10 cellular contexts compared by ENCODE assay signal in the genomic region with DNA sequence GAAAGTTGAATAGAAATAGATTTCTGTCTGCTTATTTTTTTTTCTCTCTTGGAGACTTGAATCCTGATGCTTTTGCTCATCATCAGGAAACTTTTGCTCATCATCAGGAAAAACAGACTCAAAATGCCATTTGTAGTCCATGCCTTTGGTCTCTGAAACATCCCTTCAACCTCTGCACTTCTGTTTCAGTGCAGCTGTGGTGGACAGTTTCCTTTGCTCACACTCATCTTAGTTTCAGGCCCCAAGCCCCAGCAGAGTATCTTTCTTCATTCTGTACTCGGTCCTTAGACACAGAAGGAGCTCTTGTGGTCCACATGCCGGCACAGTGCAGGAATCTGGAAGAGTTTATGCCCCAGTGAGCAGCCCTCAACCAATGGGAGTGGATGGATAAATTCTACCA.
DNase-seq lines count a peak whose midpoint lies in the region; ATAC-seq and TF ChIP-seq lines count a peak whose summit lies in the region.
"Had no signal": no experiment of that assay in that cellular context is flagged by ENCODE, and none has a peak within 500 bp of the region (broad histone marks: within the 10 kb centered on the region; RNA-seq: fewer than 3 reads in every experiment).

No MANE protein-coding gene starts in this region.

- H3K4me3 ChIP-seq in naive thymus-derived CD4-positive, alpha-beta T cell (ENCODE audit: low read length) = peak overlapping the region; percentile 19
- H3K4me3 ChIP-seq in colonic mucosa = no peak overlapping the region
- H3K4me3 ChIP-seq: SJSA1 had no signal

- DNase-seq in naive thymus-derived CD4-positive, alpha-beta T cell = no peak
- DNase-seq in NCI-H524 treated with DMSO at 0.1 percent for 48 hours (lab: John Stamatoyannopoulos, UW) (no peak), NCI-H526 treated with DMSO at 0.1 percent for 48 hours (lab: John Stamatoyannopoulos, UW) (no peak), colonic mucosa (no peak)
- DNase-seq in activated naive CD4-positive, alpha-beta T cell treated with Interleukin-2 at 50 U/mL for 16 hours = no peak
- DNase-seq: NCI-H2029 had no signal

- no peak overlapping the region for H3K9ac ChIP-seq in colonic mucosa (ENCODE audit: low read depth in 2 of 2, low read length in 2 of 2)

- peaks cover 0 to 4% (median 3%) of the 10 kb centered on the region in 5 donors for H3K27me3 Mint-ChIP-seq in naive thymus-derived CD4-positive, alpha-beta T cell

- POLR2A ChIA-PET in naive thymus-derived CD4-positive, alpha-beta T cell (lab: Charles Lee) = no interaction called here

- CTCF ChIA-PET in naive thymus-derived CD4-positive, alpha-beta T cell (lab: Charles Lee) = no interaction called here

- peaks cover 0 to 10% (median 0%) of the 10 kb centered on the region in 11 donors for H3K9me3 Mint-ChIP-seq in naive thymus-derived CD4-positive, alpha-beta T cell

- peak overlapping the region in 1 of 9 donors; percentile 60 for H3K27ac Mint-ChIP-seq in naive thymus-derived CD4-positive, alpha-beta T cell

- H3K4me1 ChIP-seq in naive thymus-derived CD4-positive, alpha-beta T cell (ENCODE audit: control insufficient read depth in 2 of 2, insufficient read depth in 2 of 2, low read length in 2 of 2) = peaks cover 0 to 24% of the 10 kb centered on the region in 2 donors
- no peaks in the 10 kb centered on the region for H3K4me1 ChIP-seq in colonic mucosa
- H3K4me1 ChIP-seq: SJSA1 had no signal

- ATAC-seq in GM18868 (IDR thresholded peaks at IDR 0.05; ENCODE audit: unreplicated experiment) (peak; percentile 42), GM21529 (IDR thresholded peaks at IDR 0.05; ENCODE audit: unreplicated experiment) (peak; percentile 69), HG03159 (IDR thresholded peaks at IDR 0.05; ENCODE audit: unreplicated experiment) (peak; percentile 67)
- no peak for ATAC-seq in naive thymus-derived CD4-positive, alpha-beta T cell

- TF ChIP-seq CTCF in colonic mucosa (IDR thresholded peaks at IDR 0.05) = no peak

- H3K4me3 Mint-ChIP-seq in naive thymus-derived CD4-positive, alpha-beta T cell = peak overlapping the region in 1 of 10 donors; percentile 19

- H3K36me3 ChIP-seq in naive thymus-derived CD4-positive, alpha-beta T cell (ENCODE audit: control insufficient read depth in 2 of 3, insufficient read depth in 3 of 3, low read length in 3 of 3) = no peaks in the 10 kb centered on the region
- H3K36me3 ChIP-seq in colonic mucosa = no peaks in the 10 kb centered on the region
- H3K36me3 ChIP-seq: SJSA1 had no signal

- H3K27ac ChIP-seq in naive thymus-derived CD4-positive, alpha-beta T cell (ENCODE audit: low read depth, low read length) = no peak overlapping the region
- no peak overlapping the region for H3K27ac ChIP-seq in colonic mucosa
- H3K27ac ChIP-seq: SJSA1 had no signal

- H3K4me1 Mint-ChIP-seq in naive thymus-derived CD4-positive, alpha-beta T cell = peaks cover 0 to 24% (median 0%) of the 10 kb centered on the region in 7 donors

- H3K27me3 ChIP-seq in naive thymus-derived CD4-positive, alpha-beta T cell (ENCODE audit: control insufficient read depth in 2 of 2, insufficient read depth in 2 of 2, low read length in 2 of 2) = no peaks in the 10 kb centered on the region
- no peaks in the 10 kb centered on the region for H3K27me3 ChIP-seq in colonic mucosa
- H3K27me3 ChIP-seq: SJSA1 had no signal

- H3K36me3 Mint-ChIP-seq in naive thymus-derived CD4-positive, alpha-beta T cell = peaks cover 0 to 12% (median 4%) of the 10 kb centered on the region in 5 donors

- intact Hi-C loops in naive thymus-derived CD4-positive, alpha-beta T cell (cut with micrococcal nuclease) = no loop called here
- intact Hi-C loops in colonic mucosa (cut with DNase I) = no loop called here

- H3K9me3 ChIP-seq in naive thymus-derived CD4-positive, alpha-beta T cell (ENCODE audit: control insufficient read depth in 2 of 3, low read length in 3 of 3) = no peaks in the 10 kb centered on the region
- no peaks in the 10 kb centered on the region for H3K9me3 ChIP-seq in colonic mucosa
- H3K9me3 ChIP-seq: SJSA1 had no signal
